ENCODE assay signal across 1 cellular context in genomic region chr7:37068902-37069301, GRCh38.
TF ChIP-seq lines count a peak whose summit lies in the region.

No MANE protein-coding gene starts in this region.

TF ChIP-seq in HCT116, 20 proteins besides CTCF, POLR2A, EP300 and RAD21 (continued from another document):
- TF ChIP-seq ZBTB33 (IDR thresholded peaks at IDR 0.05; ENCODE audit: extremely low read depth, insufficient replicate concordance, low read length) (no peak), POLR2AphosphoS5 (IDR thresholded peaks at IDR 0.05; ENCODE audit: low read depth, low read length) (no peak), CEBPB (IDR thresholded peaks at IDR 0.05; ENCODE audit: low read depth) (no peak), TCF7L2 (IDR thresholded peaks at IDR 0.05; ENCODE audit: borderline replicate concordance, extremely low read depth, insufficient read depth, insufficient read length) (no peak), SIN3A (IDR thresholded peaks at IDR 0.05; ENCODE audit: low read depth) (no peak), EGR1 (IDR thresholded peaks at IDR 0.05; ENCODE audit: low read depth) (no peak)
